2 cellular contexts compared by ENCODE assay signal in the genomic region with DNA sequence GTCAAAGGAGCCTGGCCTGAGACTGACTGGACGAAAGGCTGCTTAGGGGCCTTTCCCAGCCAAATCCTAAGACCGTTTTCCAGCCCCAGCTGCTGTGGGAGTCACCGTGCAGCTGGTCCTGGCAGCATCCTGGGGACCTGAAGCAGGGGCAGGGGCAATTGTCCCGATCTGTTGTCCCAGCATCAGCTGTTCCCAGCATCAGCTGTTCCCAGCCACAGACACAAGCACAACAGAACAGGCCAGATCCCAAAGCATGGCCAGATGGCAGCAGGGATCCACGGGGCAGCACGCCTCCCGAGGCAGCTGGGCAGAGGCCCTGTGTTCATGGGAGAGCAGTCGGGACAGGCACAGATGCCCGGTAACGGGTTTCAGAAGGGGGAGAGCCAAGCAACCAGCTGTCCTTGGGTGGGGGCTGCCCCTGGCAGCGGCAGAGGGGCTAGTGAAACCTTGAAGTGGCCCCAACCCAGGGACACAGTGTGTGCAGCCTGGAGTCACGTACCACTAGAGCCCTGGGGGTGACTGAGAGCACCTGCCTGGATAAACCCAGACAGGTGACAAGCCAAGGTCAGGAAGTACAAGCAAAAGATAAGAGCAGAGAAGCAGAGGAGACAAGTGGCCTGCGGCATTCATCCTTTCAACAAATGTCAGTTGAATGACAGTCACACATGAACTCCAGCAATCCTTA.
TF ChIP-seq lines count a peak whose summit lies in the region.

No MANE protein-coding gene starts in this region.

TF ChIP-seq in SK-N-SH, 30 proteins besides CTCF, POLR2A, EP300 and RAD21 (continued from another document):
- no peak for TF ChIP-seq ZBTB33 (IDR thresholded peaks at IDR 0.05; ENCODE audit: borderline replicate concordance, low read depth)
- no peak for TF ChIP-seq MAX (IDR thresholded peaks at IDR 0.05; ENCODE audit: low read depth)
- TF ChIP-seq JUND (IDR thresholded peaks at IDR 0.05) = no peak
- no peak for TF ChIP-seq RFX5 (IDR thresholded peaks at IDR 0.05; ENCODE audit: low read length)
- no peak for TF ChIP-seq TAF1 (IDR thresholded peaks at IDR 0.05; ENCODE audit: borderline replicate concordance, low read depth, low read length)
- TF ChIP-seq RXRA (IDR thresholded peaks at IDR 0.05; ENCODE audit: borderline replicate concordance, low read depth) = no peak
- TF ChIP-seq FOXJ3 (CRISPR knock-in tag; IDR thresholded peaks at IDR 0.05) = no peak
- TF ChIP-seq, protein P1, sequence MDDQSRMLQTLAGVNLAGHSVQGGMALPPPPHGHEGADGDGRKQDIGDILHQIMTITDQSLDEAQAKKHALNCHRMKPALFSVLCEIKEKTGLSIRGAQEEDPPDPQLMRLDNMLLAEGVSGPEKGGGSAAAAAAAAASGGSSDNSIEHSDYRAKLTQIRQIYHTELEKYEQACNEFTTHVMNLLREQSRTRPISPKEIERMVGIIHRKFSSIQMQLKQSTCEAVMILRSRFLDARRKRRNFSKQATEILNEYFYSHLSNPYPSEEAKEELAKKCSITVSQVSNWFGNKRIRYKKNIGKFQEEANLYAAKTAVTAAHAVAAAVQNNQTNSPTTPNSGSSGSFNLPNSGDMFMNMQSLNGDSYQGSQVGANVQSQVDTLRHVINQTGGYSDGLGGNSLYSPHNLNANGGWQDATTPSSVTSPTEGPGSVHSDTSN (IDR thresholded peaks at IDR 0.05) = no peak
- no peak for TF ChIP-seq CHD2 (IDR thresholded peaks at IDR 0.05; ENCODE audit: low read length, partially characterized antibody)
- TF ChIP-seq, protein P2, sequence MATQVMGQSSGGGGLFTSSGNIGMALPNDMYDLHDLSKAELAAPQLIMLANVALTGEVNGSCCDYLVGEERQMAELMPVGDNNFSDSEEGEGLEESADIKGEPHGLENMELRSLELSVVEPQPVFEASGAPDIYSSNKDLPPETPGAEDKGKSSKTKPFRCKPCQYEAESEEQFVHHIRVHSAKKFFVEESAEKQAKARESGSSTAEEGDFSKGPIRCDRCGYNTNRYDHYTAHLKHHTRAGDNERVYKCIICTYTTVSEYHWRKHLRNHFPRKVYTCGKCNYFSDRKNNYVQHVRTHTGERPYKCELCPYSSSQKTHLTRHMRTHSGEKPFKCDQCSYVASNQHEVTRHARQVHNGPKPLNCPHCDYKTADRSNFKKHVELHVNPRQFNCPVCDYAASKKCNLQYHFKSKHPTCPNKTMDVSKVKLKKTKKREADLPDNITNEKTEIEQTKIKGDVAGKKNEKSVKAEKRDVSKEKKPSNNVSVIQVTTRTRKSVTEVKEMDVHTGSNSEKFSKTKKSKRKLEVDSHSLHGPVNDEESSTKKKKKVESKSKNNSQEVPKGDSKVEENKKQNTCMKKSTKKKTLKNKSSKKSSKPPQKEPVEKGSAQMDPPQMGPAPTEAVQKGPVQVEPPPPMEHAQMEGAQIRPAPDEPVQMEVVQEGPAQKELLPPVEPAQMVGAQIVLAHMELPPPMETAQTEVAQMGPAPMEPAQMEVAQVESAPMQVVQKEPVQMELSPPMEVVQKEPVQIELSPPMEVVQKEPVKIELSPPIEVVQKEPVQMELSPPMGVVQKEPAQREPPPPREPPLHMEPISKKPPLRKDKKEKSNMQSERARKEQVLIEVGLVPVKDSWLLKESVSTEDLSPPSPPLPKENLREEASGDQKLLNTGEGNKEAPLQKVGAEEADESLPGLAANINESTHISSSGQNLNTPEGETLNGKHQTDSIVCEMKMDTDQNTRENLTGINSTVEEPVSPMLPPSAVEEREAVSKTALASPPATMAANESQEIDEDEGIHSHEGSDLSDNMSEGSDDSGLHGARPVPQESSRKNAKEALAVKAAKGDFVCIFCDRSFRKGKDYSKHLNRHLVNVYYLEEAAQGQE (IDR thresholded peaks at IDR 0.05; ENCODE audit: low read depth, low read length) = no peak

TF ChIP-seq in SK-N-SH treated with all-trans-retinoic acid at 6 μM for 48 hours, 23 proteins besides CTCF, POLR2A, EP300 and RAD21 (continued from another document):
- TF ChIP-seq SNAI2 (CRISPR knock-in tag; IDR thresholded peaks at IDR 0.05) (no peak), TOX (CRISPR knock-in tag; IDR thresholded peaks at IDR 0.05; ENCODE audit: borderline replicate concordance) (no peak), BACH2 (CRISPR knock-in tag; IDR thresholded peaks at IDR 0.05; ENCODE audit: borderline replicate concordance) (no peak), ZNF565 (CRISPR knock-in tag; conservative IDR thresholded peaks at IDR 0.05; ENCODE audit: low read depth) (no peak), RARB (CRISPR knock-in tag; IDR thresholded peaks at IDR 0.05) (no peak), ZFP3 (CRISPR knock-in tag; IDR thresholded peaks at IDR 0.05) (no peak), ARNTL (CRISPR knock-in tag; IDR thresholded peaks at IDR 0.05; ENCODE audit: borderline replicate concordance, low read depth) (no peak), ZC3H10 (CRISPR knock-in tag; IDR thresholded peaks at IDR 0.05) (no peak), ISL1 (CRISPR knock-in tag; IDR thresholded peaks at IDR 0.05) (no peak), OSR1 (CRISPR knock-in tag; IDR thresholded peaks at IDR 0.05) (no peak), CSRNP3 (CRISPR knock-in tag; IDR thresholded peaks at IDR 0.05) (no peak)
- TF ChIP-seq, protein P3, sequence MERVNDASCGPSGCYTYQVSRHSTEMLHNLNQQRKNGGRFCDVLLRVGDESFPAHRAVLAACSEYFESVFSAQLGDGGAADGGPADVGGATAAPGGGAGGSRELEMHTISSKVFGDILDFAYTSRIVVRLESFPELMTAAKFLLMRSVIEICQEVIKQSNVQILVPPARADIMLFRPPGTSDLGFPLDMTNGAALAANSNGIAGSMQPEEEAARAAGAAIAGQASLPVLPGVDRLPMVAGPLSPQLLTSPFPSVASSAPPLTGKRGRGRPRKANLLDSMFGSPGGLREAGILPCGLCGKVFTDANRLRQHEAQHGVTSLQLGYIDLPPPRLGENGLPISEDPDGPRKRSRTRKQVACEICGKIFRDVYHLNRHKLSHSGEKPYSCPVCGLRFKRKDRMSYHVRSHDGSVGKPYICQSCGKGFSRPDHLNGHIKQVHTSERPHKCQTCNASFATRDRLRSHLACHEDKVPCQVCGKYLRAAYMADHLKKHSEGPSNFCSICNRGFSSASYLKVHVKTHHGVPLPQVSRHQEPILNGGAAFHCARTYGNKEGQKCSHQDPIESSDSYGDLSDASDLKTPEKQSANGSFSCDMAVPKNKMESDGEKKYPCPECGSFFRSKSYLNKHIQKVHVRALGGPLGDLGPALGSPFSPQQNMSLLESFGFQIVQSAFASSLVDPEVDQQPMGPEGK (CRISPR knock-in tag; IDR thresholded peaks at IDR 0.05; ENCODE audit: borderline replicate concordance) = no peak
- TF ChIP-seq, protein P4, sequence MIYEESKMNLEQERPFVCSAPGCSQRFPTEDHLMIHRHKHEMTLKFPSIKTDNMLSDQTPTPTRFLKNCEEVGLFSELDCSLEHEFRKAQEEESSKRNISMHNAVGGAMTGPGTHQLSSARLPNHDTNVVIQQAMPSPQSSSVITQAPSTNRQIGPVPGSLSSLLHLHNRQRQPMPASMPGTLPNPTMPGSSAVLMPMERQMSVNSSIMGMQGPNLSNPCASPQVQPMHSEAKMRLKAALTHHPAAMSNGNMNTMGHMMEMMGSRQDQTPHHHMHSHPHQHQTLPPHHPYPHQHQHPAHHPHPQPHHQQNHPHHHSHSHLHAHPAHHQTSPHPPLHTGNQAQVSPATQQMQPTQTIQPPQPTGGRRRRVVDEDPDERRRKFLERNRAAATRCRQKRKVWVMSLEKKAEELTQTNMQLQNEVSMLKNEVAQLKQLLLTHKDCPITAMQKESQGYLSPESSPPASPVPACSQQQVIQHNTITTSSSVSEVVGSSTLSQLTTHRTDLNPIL (CRISPR knock-in tag; IDR thresholded peaks at IDR 0.05; ENCODE audit: low read depth) = no peak
TF ChIP-seq in SK-N-SH treated with all-trans-retinoic acid at 6 μM for 48 hours: peak in this region for 0.
